8 cellular contexts compared by ENCODE assay signal in the genomic region with DNA sequence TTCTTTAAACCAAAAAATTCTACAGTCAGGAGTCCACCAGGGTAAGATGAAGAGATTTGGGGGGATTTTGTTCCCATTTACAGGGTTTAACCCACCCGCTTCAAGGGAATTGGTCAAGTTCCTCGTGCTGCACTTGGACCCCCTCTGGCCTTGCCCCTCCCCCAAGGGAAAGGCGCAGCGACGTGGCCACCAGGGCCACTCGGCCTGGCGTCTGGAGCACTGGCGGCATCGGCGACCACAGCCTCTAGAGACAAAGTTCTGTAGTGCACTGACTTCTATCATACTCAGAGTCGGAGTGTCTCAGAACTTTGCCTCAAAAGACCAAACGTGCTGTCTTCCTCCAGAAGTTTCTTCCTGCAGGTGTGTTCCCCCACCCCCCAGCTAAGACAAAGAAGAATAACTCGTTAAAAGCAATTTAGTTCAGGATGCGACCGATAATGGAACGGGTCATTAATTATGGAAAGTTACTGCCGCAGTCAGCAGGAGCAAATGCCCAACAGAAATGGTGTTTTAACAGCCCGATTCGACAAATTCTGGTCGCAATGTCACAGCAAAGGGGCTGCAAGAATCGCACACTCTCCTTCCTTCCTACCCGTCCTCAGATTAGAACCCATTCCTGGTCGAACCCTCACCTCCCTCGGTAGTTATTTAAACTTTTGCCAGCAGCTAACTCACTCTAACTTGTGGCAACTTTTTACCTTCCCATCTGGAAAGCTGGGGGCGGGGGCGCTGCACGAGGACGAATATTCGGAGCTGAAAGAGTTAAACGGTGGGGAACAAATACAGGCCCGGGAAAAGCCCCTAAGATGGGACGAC.
DNase-seq lines count a peak whose midpoint lies in the region; TF ChIP-seq lines count a peak whose summit lies in the region.

No MANE protein-coding gene starts in this region.

- in situ Hi-C loops in brain microvascular endothelial cell (cut with HindIII; ENCODE audit: low pct_ligation_motif_present, low sequenced_read_pairs) = no loop called here

- H3K9me3 ChIP-seq in HUES48 (ENCODE audit: control insufficient read depth, insufficient read depth, low read length) (peaks cover 10% of the 10 kb centered on the region), mesodermal cell (ENCODE audit: control insufficient read depth, low read length) (peaks cover 6% of the 10 kb centered on the region)

- H3K4me3 ChIP-seq in GM06990 (replicated peaks; ENCODE audit: low read depth, low read length) (peak overlapping the region; percentile 88), HUES48 (ENCODE audit: low read depth, low read length) (peak overlapping the region; percentile 83), brain microvascular endothelial cell (ENCODE audit: low read depth, low read length) (peak overlapping the region; percentile 51), mesodermal cell (ENCODE audit: extremely low read depth, insufficient read depth, low read length, poor library complexity, severe bottlenecking) (peak overlapping the region; percentile 79)

- H3K27ac ChIP-seq in HUES48 (ENCODE audit: low read depth, low read length) = peak overlapping the region; percentile 83
- no peak overlapping the region for H3K27ac ChIP-seq in brain microvascular endothelial cell
- peak overlapping the region; percentile 58 for H3K27ac ChIP-seq in mesodermal cell (ENCODE audit: low read depth, low read length, severe bottlenecking)

- TF ChIP-seq CTCF in GM06990 (IDR thresholded peaks at IDR 0.05; ENCODE audit: insufficient read depth, low read length, poor library complexity, severe bottlenecking) = no peak
- no peak for TF ChIP-seq CTCF in brain microvascular endothelial cell (IDR thresholded peaks at IDR 0.05; ENCODE audit: low read depth, low read length, missing control alignments)

- no peaks in the 10 kb centered on the region for H3K36me3 ChIP-seq in GM06990 (ENCODE audit: control insufficient read depth, insufficient read depth, low read length)
- no peaks in the 10 kb centered on the region for H3K36me3 ChIP-seq in HUES48 (ENCODE audit: control insufficient read depth, insufficient read depth, low read length)
- no peaks in the 10 kb centered on the region for H3K36me3 ChIP-seq in brain microvascular endothelial cell (replicated peaks)
- peaks cover 3% of the 10 kb centered on the region for H3K36me3 ChIP-seq in mesodermal cell (ENCODE audit: control insufficient read depth, insufficient read depth, low read length)

- 2 to 5% methylated on average over 27 to 29 of the region's 32 CpGs for WGBS in mesodermal cell (ENCODE audit: insufficient coverage in 2 of 2), 2 experiments

- peaks cover 40% of the 10 kb centered on the region for H3K4me1 ChIP-seq in HUES48 (ENCODE audit: control insufficient read depth, insufficient read depth, low read length)
- H3K4me1 ChIP-seq in mesodermal cell (ENCODE audit: control insufficient read depth, insufficient read depth, low read length, poor library complexity, severe bottlenecking) = no peaks in the 10 kb centered on the region

- H3K9ac ChIP-seq in HUES48 (ENCODE audit: low read depth, low read length) = peak overlapping the region; percentile 53

- H3K27me3 ChIP-seq in GM06990 (replicated peaks; ENCODE audit: control insufficient read depth, insufficient read depth, low read length) (no peaks in the 10 kb centered on the region), HUES48 (ENCODE audit: control insufficient read depth, insufficient read depth, low read length) (no peaks in the 10 kb centered on the region), brain microvascular endothelial cell (replicated peaks) (peaks cover 25% of the 10 kb centered on the region)

- DNase-seq in GM06990 (ENCODE audit: extremely low read depth, insufficient read length) (peak; percentile 41), brain microvascular endothelial cell (no peak), AG08396 (ENCODE audit: low spot score) (no peak), GF-D8 (lab: John Stamatoyannopoulos, UW) (no peak), HK-2 (ENCODE audit: unreplicated experiment) (no peak)
- no peak for DNase-seq in stimulated activated CD8-positive, alpha-beta memory T cell treated with anti-CD3 and anti-CD28 coated beads, Interleukin-4, amount 100 ng/mL, for 48 hours
